In the genomic region with DNA sequence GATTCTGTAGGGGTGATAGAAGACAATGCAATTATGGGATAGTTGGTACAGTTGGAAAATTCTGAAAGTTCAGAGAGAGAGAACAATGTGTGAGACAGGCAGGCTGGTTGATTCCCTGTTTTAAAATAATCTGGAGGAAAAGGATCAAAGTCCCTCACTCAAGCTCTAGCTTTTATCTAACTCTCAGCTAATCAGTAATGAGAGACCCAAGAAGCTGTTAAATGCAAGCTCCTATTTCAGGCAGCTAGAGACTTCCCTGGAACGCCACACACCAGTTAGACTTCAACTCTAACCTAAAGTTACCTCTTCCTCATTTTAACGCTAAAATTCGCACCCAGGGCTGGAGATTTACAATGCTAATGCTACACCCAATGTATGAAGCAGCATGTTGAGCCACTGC, we compare ENCODE assay signal across 1 cellular context.
TF ChIP-seq lines count a peak whose summit lies in the region.

No MANE protein-coding gene starts in this region.

TF ChIP-seq in GM23338, 12 proteins besides CTCF, POLR2A, EP300 and RAD21 (continued from another document):
- TF ChIP-seq, protein P1, sequence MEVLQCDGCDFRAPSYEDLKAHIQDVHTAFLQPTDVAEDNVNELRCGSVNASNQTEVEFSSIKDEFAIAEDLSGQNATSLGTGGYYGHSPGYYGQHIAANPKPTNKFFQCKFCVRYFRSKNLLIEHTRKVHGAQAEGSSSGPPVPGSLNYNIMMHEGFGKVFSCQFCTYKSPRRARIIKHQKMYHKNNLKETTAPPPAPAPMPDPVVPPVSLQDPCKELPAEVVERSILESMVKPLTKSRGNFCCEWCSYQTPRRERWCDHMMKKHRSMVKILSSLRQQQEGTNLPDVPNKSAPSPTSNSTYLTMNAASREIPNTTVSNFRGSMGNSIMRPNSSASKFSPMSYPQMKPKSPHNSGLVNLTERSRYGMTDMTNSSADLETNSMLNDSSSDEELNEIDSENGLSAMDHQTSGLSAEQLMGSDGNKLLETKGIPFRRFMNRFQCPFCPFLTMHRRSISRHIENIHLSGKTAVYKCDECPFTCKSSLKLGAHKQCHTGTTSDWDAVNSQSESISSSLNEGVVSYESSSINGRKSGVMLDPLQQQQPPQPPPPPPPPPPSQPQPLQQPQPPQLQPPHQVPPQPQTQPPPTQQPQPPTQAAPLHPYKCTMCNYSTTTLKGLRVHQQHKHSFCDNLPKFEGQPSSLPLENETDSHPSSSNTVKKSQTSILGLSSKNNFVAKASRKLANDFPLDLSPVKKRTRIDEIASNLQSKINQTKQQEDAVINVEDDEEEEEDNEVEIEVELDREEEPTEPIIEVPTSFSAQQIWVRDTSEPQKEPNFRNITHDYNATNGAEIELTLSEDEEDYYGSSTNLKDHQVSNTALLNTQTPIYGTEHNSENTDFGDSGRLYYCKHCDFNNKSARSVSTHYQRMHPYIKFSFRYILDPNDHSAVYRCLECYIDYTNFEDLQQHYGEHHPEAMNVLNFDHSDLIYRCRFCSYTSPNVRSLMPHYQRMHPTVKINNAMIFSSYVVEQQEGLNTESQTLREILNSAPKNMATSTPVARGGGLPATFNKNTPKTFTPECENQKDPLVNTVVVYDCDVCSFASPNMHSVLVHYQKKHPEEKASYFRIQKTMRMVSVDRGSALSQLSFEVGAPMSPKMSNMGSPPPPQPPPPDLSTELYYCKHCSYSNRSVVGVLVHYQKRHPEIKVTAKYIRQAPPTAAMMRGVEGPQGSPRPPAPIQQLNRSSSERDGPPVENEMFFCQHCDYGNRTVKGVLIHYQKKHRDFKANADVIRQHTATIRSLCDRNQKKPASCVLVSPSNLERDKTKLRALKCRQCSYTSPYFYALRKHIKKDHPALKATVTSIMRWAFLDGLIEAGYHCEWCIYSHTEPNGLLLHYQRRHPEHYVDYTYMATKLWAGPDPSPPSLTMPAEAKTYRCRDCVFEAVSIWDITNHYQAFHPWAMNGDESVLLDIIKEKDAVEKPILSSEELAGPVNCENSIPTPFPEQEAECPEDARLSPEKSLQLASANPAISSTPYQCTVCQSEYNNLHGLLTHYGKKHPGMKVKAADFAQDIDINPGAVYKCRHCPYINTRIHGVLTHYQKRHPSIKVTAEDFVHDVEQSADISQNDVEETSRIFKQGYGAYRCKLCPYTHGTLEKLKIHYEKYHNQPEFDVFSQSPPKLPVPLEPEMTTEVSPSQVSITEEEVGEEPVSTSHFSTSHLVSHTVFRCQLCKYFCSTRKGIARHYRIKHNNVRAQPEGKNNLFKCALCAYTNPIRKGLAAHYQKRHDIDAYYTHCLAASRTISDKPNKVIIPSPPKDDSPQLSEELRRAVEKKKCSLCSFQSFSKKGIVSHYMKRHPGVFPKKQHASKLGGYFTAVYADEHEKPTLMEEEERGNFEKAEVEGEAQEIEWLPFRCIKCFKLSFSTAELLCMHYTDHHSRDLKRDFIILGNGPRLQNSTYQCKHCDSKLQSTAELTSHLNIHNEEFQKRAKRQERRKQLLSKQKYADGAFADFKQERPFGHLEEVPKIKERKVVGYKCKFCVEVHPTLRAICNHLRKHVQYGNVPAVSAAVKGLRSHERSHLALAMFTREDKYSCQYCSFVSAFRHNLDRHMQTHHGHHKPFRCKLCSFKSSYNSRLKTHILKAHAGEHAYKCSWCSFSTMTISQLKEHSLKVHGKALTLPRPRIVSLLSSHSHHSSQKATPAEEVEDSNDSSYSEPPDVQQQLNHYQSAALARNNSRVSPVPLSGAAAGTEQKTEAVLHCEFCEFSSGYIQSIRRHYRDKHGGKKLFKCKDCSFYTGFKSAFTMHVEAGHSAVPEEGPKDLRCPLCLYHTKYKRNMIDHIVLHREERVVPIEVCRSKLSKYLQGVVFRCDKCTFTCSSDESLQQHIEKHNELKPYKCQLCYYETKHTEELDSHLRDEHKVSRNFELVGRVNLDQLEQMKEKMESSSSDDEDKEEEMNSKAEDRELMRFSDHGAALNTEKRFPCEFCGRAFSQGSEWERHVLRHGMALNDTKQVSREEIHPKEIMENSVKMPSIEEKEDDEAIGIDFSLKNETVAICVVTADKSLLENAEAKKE (CRISPR knock-in tag; IDR thresholded peaks at IDR 0.05): no peak
- TF ChIP-seq CREB1 (CRISPR knock-in tag; IDR thresholded peaks at IDR 0.05; ENCODE audit: low read depth): no peak
- no peak for TF ChIP-seq POLR2AphosphoS5 (IDR thresholded peaks at IDR 0.05; ENCODE audit: low read depth)
- TF ChIP-seq JUNB (IDR thresholded peaks at IDR 0.05; ENCODE audit: unreplicated experiment): no peak
- no peak for TF ChIP-seq NANOG (IDR thresholded peaks at IDR 0.05; ENCODE audit: borderline replicate concordance)
- TF ChIP-seq, protein P2, sequence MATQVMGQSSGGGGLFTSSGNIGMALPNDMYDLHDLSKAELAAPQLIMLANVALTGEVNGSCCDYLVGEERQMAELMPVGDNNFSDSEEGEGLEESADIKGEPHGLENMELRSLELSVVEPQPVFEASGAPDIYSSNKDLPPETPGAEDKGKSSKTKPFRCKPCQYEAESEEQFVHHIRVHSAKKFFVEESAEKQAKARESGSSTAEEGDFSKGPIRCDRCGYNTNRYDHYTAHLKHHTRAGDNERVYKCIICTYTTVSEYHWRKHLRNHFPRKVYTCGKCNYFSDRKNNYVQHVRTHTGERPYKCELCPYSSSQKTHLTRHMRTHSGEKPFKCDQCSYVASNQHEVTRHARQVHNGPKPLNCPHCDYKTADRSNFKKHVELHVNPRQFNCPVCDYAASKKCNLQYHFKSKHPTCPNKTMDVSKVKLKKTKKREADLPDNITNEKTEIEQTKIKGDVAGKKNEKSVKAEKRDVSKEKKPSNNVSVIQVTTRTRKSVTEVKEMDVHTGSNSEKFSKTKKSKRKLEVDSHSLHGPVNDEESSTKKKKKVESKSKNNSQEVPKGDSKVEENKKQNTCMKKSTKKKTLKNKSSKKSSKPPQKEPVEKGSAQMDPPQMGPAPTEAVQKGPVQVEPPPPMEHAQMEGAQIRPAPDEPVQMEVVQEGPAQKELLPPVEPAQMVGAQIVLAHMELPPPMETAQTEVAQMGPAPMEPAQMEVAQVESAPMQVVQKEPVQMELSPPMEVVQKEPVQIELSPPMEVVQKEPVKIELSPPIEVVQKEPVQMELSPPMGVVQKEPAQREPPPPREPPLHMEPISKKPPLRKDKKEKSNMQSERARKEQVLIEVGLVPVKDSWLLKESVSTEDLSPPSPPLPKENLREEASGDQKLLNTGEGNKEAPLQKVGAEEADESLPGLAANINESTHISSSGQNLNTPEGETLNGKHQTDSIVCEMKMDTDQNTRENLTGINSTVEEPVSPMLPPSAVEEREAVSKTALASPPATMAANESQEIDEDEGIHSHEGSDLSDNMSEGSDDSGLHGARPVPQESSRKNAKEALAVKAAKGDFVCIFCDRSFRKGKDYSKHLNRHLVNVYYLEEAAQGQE (IDR thresholded peaks at IDR 0.05; ENCODE audit: unreplicated experiment): no peak
- no peak for TF ChIP-seq ZNF331 (CRISPR knock-in tag; IDR thresholded peaks at IDR 0.05; ENCODE audit: low read depth)
- TF ChIP-seq, protein P3, sequence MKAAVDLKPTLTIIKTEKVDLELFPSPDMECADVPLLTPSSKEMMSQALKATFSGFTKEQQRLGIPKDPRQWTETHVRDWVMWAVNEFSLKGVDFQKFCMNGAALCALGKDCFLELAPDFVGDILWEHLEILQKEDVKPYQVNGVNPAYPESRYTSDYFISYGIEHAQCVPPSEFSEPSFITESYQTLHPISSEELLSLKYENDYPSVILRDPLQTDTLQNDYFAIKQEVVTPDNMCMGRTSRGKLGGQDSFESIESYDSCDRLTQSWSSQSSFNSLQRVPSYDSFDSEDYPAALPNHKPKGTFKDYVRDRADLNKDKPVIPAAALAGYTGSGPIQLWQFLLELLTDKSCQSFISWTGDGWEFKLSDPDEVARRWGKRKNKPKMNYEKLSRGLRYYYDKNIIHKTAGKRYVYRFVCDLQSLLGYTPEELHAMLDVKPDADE (IDR thresholded peaks at IDR 0.05): no peak
TF ChIP-seq in GM23338: peak in this region for 0.
